Comparison of ENCODE assay signal across 1 cellular context in genomic region chr7:100088095-100088620, GRCh38.
TF ChIP-seq lines count a peak whose summit lies in the region.

No MANE protein-coding gene starts in this region.

TF ChIP-seq in K562, 482 proteins besides CTCF, POLR2A, EP300 and RAD21:
- no peak for TF ChIP-seq SETDB1 (IDR thresholded peaks at IDR 0.05; ENCODE audit: low read length)
- TF ChIP-seq BCOR (IDR thresholded peaks at IDR 0.05) = peak; percentile 69
- no peak for TF ChIP-seq ZNF785 (CRISPR knock-in tag; IDR thresholded peaks at IDR 0.05)
- no peak for TF ChIP-seq PPARD (CRISPR knock-in tag; IDR thresholded peaks at IDR 0.05)
- TF ChIP-seq, protein P1, sequence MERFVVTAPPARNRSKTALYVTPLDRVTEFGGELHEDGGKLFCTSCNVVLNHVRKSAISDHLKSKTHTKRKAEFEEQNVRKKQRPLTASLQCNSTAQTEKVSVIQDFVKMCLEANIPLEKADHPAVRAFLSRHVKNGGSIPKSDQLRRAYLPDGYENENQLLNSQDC (CRISPR knock-in tag; IDR thresholded peaks at IDR 0.05) = no peak
- TF ChIP-seq, protein P2, sequence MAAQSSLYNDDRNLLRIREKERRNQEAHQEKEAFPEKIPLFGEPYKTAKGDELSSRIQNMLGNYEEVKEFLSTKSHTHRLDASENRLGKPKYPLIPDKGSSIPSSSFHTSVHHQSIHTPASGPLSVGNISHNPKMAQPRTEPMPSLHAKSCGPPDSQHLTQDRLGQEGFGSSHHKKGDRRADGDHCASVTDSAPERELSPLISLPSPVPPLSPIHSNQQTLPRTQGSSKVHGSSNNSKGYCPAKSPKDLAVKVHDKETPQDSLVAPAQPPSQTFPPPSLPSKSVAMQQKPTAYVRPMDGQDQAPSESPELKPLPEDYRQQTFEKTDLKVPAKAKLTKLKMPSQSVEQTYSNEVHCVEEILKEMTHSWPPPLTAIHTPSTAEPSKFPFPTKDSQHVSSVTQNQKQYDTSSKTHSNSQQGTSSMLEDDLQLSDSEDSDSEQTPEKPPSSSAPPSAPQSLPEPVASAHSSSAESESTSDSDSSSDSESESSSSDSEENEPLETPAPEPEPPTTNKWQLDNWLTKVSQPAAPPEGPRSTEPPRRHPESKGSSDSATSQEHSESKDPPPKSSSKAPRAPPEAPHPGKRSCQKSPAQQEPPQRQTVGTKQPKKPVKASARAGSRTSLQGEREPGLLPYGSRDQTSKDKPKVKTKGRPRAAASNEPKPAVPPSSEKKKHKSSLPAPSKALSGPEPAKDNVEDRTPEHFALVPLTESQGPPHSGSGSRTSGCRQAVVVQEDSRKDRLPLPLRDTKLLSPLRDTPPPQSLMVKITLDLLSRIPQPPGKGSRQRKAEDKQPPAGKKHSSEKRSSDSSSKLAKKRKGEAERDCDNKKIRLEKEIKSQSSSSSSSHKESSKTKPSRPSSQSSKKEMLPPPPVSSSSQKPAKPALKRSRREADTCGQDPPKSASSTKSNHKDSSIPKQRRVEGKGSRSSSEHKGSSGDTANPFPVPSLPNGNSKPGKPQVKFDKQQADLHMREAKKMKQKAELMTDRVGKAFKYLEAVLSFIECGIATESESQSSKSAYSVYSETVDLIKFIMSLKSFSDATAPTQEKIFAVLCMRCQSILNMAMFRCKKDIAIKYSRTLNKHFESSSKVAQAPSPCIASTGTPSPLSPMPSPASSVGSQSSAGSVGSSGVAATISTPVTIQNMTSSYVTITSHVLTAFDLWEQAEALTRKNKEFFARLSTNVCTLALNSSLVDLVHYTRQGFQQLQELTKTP (IDR thresholded peaks at IDR 0.05; ENCODE audit: low read depth in 1 of 2, partially characterized antibody in 2 of 2) = peak in 1 of 2 experiments; percentile 22
- no peak for TF ChIP-seq HNRNPLL (IDR thresholded peaks at IDR 0.05; ENCODE audit: low read depth, low read length, poor library complexity, severe bottlenecking)
- TF ChIP-seq CBFB (CRISPR knock-in tag; IDR thresholded peaks at IDR 0.05) = peak; percentile 45; the same call in 1 of the 2 replicates
- peak in 1 of 2 experiments; percentile 47; a peak in 1 of 4 replicates for TF ChIP-seq KDM1A (IDR thresholded peaks at IDR 0.05)
- no peak for TF ChIP-seq ZNF239 (CRISPR knock-in tag; IDR thresholded peaks at IDR 0.05)
- peak; percentile 51; the same call in 1 of the 2 replicates for TF ChIP-seq MIER1 (IDR thresholded peaks at IDR 0.05; ENCODE audit: low read depth)
- TF ChIP-seq, protein P3, sequence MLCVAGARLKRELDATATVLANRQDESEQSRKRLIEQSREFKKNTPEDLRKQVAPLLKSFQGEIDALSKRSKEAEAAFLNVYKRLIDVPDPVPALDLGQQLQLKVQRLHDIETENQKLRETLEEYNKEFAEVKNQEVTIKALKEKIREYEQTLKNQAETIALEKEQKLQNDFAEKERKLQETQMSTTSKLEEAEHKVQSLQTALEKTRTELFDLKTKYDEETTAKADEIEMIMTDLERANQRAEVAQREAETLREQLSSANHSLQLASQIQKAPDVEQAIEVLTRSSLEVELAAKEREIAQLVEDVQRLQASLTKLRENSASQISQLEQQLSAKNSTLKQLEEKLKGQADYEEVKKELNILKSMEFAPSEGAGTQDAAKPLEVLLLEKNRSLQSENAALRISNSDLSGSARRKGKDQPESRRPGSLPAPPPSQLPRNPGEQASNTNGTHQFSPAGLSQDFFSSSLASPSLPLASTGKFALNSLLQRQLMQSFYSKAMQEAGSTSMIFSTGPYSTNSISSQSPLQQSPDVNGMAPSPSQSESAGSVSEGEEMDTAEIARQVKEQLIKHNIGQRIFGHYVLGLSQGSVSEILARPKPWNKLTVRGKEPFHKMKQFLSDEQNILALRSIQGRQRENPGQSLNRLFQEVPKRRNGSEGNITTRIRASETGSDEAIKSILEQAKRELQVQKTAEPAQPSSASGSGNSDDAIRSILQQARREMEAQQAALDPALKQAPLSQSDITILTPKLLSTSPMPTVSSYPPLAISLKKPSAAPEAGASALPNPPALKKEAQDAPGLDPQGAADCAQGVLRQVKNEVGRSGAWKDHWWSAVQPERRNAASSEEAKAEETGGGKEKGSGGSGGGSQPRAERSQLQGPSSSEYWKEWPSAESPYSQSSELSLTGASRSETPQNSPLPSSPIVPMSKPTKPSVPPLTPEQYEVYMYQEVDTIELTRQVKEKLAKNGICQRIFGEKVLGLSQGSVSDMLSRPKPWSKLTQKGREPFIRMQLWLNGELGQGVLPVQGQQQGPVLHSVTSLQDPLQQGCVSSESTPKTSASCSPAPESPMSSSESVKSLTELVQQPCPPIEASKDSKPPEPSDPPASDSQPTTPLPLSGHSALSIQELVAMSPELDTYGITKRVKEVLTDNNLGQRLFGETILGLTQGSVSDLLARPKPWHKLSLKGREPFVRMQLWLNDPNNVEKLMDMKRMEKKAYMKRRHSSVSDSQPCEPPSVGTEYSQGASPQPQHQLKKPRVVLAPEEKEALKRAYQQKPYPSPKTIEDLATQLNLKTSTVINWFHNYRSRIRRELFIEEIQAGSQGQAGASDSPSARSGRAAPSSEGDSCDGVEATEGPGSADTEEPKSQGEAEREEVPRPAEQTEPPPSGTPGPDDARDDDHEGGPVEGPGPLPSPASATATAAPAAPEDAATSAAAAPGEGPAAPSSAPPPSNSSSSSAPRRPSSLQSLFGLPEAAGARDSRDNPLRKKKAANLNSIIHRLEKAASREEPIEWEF (CRISPR knock-in tag; IDR thresholded peaks at IDR 0.05) = no peak
- TF ChIP-seq RBM25 (IDR thresholded peaks at IDR 0.05; ENCODE audit: low read depth, low read length, severe bottlenecking) = peak; percentile 19
- peak; percentile 34; the same call in 1 of the 2 replicates for TF ChIP-seq SMARCE1 (IDR thresholded peaks at IDR 0.05)
- peak; percentile 94 for TF ChIP-seq THRAP3 (IDR thresholded peaks at IDR 0.05; ENCODE audit: borderline replicate concordance)
- TF ChIP-seq MCM7 (IDR thresholded peaks at IDR 0.05) = no peak
- TF ChIP-seq ZNF121 (CRISPR knock-in tag; conservative IDR thresholded peaks at IDR 0.05) = peak; percentile 76
- TF ChIP-seq SREBF2 (CRISPR knock-in tag; IDR thresholded peaks at IDR 0.05) = 0 out of 2 replicates have a peak, but pooled peaks have one; percentile 29
- 0 out of 2 replicates have a peak, but pooled peaks have one; percentile 26 for TF ChIP-seq GATA2 (CRISPR knock-in tag; IDR thresholded peaks at IDR 0.05)
- no peak for TF ChIP-seq SIN3A (IDR thresholded peaks at IDR 0.05; ENCODE audit: borderline replicate concordance in 2 of 2, control insufficient read depth in 1 of 2, low read depth in 2 of 2, low read length in 2 of 2)
- no peak for TF ChIP-seq MCM2 (IDR thresholded peaks at IDR 0.05; ENCODE audit: low read depth)
- TF ChIP-seq ZC3H4 (CRISPR knock-in tag; IDR thresholded peaks at IDR 0.05; ENCODE audit: borderline replicate concordance) = peak; percentile 78; the same call in 1 of the 2 replicates
- no peak for TF ChIP-seq NCOA4 (IDR thresholded peaks at IDR 0.05; ENCODE audit: partially characterized antibody)
- TF ChIP-seq, protein P4, sequence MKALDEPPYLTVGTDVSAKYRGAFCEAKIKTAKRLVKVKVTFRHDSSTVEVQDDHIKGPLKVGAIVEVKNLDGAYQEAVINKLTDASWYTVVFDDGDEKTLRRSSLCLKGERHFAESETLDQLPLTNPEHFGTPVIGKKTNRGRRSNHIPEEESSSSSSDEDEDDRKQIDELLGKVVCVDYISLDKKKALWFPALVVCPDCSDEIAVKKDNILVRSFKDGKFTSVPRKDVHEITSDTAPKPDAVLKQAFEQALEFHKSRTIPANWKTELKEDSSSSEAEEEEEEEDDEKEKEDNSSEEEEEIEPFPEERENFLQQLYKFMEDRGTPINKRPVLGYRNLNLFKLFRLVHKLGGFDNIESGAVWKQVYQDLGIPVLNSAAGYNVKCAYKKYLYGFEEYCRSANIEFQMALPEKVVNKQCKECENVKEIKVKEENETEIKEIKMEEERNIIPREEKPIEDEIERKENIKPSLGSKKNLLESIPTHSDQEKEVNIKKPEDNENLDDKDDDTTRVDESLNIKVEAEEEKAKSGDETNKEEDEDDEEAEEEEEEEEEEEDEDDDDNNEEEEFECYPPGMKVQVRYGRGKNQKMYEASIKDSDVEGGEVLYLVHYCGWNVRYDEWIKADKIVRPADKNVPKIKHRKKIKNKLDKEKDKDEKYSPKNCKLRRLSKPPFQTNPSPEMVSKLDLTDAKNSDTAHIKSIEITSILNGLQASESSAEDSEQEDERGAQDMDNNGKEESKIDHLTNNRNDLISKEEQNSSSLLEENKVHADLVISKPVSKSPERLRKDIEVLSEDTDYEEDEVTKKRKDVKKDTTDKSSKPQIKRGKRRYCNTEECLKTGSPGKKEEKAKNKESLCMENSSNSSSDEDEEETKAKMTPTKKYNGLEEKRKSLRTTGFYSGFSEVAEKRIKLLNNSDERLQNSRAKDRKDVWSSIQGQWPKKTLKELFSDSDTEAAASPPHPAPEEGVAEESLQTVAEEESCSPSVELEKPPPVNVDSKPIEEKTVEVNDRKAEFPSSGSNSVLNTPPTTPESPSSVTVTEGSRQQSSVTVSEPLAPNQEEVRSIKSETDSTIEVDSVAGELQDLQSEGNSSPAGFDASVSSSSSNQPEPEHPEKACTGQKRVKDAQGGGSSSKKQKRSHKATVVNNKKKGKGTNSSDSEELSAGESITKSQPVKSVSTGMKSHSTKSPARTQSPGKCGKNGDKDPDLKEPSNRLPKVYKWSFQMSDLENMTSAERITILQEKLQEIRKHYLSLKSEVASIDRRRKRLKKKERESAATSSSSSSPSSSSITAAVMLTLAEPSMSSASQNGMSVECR (CRISPR knock-in tag; IDR thresholded peaks at IDR 0.05) = no peak
- no peak for TF ChIP-seq CBX8 (IDR thresholded peaks at IDR 0.05; ENCODE audit: borderline replicate concordance, extremely low read depth, low read depth, low read length, poor library complexity, severe bottlenecking)
- no peak for TF ChIP-seq TEAD2 (tag; IDR thresholded peaks at IDR 0.05)
- no peak for TF ChIP-seq ZNF140 (CRISPR knock-in tag; IDR thresholded peaks at IDR 0.05)
- peak; percentile 65; the same call in 1 of the 2 replicates for TF ChIP-seq HDGF (IDR thresholded peaks at IDR 0.05)
- TF ChIP-seq, protein P5, sequence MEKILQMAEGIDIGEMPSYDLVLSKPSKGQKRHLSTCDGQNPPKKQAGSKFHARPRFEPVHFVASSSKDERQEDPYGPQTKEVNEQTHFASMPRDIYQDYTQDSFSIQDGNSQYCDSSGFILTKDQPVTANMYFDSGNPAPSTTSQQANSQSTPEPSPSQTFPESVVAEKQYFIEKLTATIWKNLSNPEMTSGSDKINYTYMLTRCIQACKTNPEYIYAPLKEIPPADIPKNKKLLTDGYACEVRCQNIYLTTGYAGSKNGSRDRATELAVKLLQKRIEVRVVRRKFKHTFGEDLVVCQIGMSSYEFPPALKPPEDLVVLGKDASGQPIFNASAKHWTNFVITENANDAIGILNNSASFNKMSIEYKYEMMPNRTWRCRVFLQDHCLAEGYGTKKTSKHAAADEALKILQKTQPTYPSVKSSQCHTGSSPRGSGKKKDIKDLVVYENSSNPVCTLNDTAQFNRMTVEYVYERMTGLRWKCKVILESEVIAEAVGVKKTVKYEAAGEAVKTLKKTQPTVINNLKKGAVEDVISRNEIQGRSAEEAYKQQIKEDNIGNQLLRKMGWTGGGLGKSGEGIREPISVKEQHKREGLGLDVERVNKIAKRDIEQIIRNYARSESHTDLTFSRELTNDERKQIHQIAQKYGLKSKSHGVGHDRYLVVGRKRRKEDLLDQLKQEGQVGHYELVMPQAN (IDR thresholded peaks at IDR 0.05; ENCODE audit: borderline replicate concordance) = no peak
- no peak for TF ChIP-seq EHMT2 (IDR thresholded peaks at IDR 0.05)
- TF ChIP-seq NCOA6 (IDR thresholded peaks at IDR 0.05) = no peak
- no peak for TF ChIP-seq NFE2L1 (tag; IDR thresholded peaks at IDR 0.05; ENCODE audit: borderline replicate concordance, low read depth)
